ENCODE assay signal across 8 cellular contexts in genomic region chr14:76908834-76909233, GRCh38.
DNase-seq lines count a peak whose midpoint lies in the region; ATAC-seq and TF ChIP-seq lines count a peak whose summit lies in the region.

No MANE protein-coding gene starts in this region.

- TF ChIP-seq POLR2A in stomach (IDR thresholded peaks at IDR 0.05) = no peak

- no peaks in the 10 kb centered on the region for H3K9me3 ChIP-seq in stomach

- no peaks in the 10 kb centered on the region for H3K27me3 ChIP-seq in stomach

- no peaks in the 10 kb centered on the region for H3K27me3 Mint-ChIP-seq in activated CD4-positive, alpha-beta T cell treated with anti-CD3 and anti-CD28 coated beads, Interleukin-2, amount 10 ng/mL, durations not matched to agents 7 days and 5 days

- H3K4me3 Mint-ChIP-seq in activated CD4-positive, alpha-beta T cell treated with anti-CD3 and anti-CD28 coated beads, Interleukin-2, amount 10 ng/mL, durations not matched to agents 7 days and 5 days = peak overlapping the region; percentile 35

- TF ChIP-seq CTCF in stomach (IDR thresholded peaks at IDR 0.05) = no peak

- DNase-seq in activated CD4-positive, alpha-beta T cell treated with anti-CD3 and anti-CD28 coated beads, Interleukin-2, amount 10 ng/mL, durations not matched to agents 7 days and 5 days = peak; percentile 85
- no peak for DNase-seq in activated CD4-positive, alpha-beta T cell treated with anti-CD3 and anti-CD28 coated beads for 4 hours
- DNase-seq in LHCN-M2 (ENCODE audit: low read depth) (peak; percentile 32), sciatic nerve (ENCODE audit: low spot score) (no peak), NCI-H226 (no peak), NCI-H69 (lab: John Stamatoyannopoulos, UW) (no peak), stomach (no peak)
- DNase-seq in activated T-cell treated with anti-CD3 and anti-CD28 coated beads, Interleukin-2, amount 50 U/mL, for 48 hours = peak; percentile 43 to 44

- peak; percentile 5 for ATAC-seq in sciatic nerve

- POLR2A ChIA-PET in activated CD4-positive, alpha-beta T cell treated with anti-CD3 and anti-CD28 coated beads, Interleukin-2, amount 10 ng/mL, durations not matched to agents 7 days and 5 days (lab: Charles Lee) = no interaction called here

- peaks cover 2% of the 10 kb centered on the region for H3K9me3 Mint-ChIP-seq in activated CD4-positive, alpha-beta T cell treated with anti-CD3 and anti-CD28 coated beads, Interleukin-2, amount 10 ng/mL, durations not matched to agents 7 days and 5 days

- H3K36me3 ChIP-seq in stomach = no peaks in the 10 kb centered on the region

- no peak overlapping the region for H3K27ac ChIP-seq in stomach

- 65 to 83% (median 70%) methylated on average over 3 of the region's 3 CpGs for WGBS in stomach, 5 donors

- H3K4me3 ChIP-seq in stomach = no peak overlapping the region

- CTCF ChIA-PET in activated CD4-positive, alpha-beta T cell treated with anti-CD3 and anti-CD28 coated beads, Interleukin-2, amount 10 ng/mL, durations not matched to agents 7 days and 5 days (lab: Charles Lee) = interaction anchor here (0.5 to 2.1 kb wide), 6 partner anchors 14 to 170 kb away, joined by 3 to 5 read pairs (median 4); no protein-coding TSS in a partner anchor

- H3K27ac Mint-ChIP-seq in activated CD4-positive, alpha-beta T cell treated with anti-CD3 and anti-CD28 coated beads, Interleukin-2, amount 10 ng/mL, durations not matched to agents 7 days and 5 days = peak overlapping the region; percentile 98

- peaks cover 68% of the 10 kb centered on the region for H3K4me1 Mint-ChIP-seq in activated CD4-positive, alpha-beta T cell treated with anti-CD3 and anti-CD28 coated beads, Interleukin-2, amount 10 ng/mL, durations not matched to agents 7 days and 5 days

- TF ChIP-seq EP300 in stomach (IDR thresholded peaks at IDR 0.05) = no peak

- H3K36me3 Mint-ChIP-seq in activated CD4-positive, alpha-beta T cell treated with anti-CD3 and anti-CD28 coated beads, Interleukin-2, amount 10 ng/mL, durations not matched to agents 7 days and 5 days (ENCODE audit: low read depth) = peaks cover 8% of the 10 kb centered on the region

- peaks cover 17 to 30% (median 28%) of the 10 kb centered on the region in 4 donors for H3K4me1 ChIP-seq in stomach

- intact Hi-C loops in sciatic nerve (cut with DNase I) (no loop called here), stomach (cut with DNase I; ENCODE audit: low total_unique reads) (no loop called here)

Comparison
In these comparisons a context has a peak if more than half of its experiments do, and no peak if none do; other contexts are left out.
1. DNase-seq: peak in activated CD4-positive, alpha-beta T cell treated with anti-CD3 and anti-CD28 coated beads, Interleukin-2, amount 10 ng/mL, durations not matched to agents 7 days and 5 days (single experiment), LHCN-M2 (single experiment) and activated T-cell treated with anti-CD3 and anti-CD28 coated beads, Interleukin-2, amount 50 U/mL, for 48 hours (2 of 2); none in activated CD4-positive, alpha-beta T cell treated with anti-CD3 and anti-CD28 coated beads for 4 hours (0 of 2), sciatic nerve (single experiment), NCI-H226 (single experiment), NCI-H69 (single experiment) and stomach (single experiment).